In genomic region chr16:50806099-50807062, GRCh38 we compare ENCODE assay signal across 7 cellular contexts.
DNase-seq lines count a peak whose midpoint lies in the region; ATAC-seq lines count a peak whose summit lies in the region.

No MANE protein-coding gene starts in this region.

- DNase-seq in NCI-H1694 treated with DMSO at 0.1 percent for 48 hours (lab: John Stamatoyannopoulos, UW) (peak; percentile 91), T-helper 22 cell (ENCODE audit: low read depth) (peak; percentile 70), astrocyte of the hippocampus (ENCODE audit: low read depth, low spot score) (peak; percentile 95), hippocampal formation (lab: John Stamatoyannopoulos, UW) (peak; percentile 93 to 98), retina (peak; percentile 99)

- ATAC-seq in GM18499 (IDR thresholded peaks at IDR 0.05; ENCODE audit: insufficient read depth, unreplicated experiment) (peak; percentile 57), HG02943 (IDR thresholded peaks at IDR 0.05; ENCODE audit: low read depth, unreplicated experiment) (peak; percentile 91)

Comparison
In these comparisons a context has a peak if more than half of its experiments do, and no peak if none do; other contexts are left out.
1. Peak in every context shown above with its lines: DNase-seq and ATAC-seq.